1 cellular context compared by ENCODE assay signal in the genomic region with DNA sequence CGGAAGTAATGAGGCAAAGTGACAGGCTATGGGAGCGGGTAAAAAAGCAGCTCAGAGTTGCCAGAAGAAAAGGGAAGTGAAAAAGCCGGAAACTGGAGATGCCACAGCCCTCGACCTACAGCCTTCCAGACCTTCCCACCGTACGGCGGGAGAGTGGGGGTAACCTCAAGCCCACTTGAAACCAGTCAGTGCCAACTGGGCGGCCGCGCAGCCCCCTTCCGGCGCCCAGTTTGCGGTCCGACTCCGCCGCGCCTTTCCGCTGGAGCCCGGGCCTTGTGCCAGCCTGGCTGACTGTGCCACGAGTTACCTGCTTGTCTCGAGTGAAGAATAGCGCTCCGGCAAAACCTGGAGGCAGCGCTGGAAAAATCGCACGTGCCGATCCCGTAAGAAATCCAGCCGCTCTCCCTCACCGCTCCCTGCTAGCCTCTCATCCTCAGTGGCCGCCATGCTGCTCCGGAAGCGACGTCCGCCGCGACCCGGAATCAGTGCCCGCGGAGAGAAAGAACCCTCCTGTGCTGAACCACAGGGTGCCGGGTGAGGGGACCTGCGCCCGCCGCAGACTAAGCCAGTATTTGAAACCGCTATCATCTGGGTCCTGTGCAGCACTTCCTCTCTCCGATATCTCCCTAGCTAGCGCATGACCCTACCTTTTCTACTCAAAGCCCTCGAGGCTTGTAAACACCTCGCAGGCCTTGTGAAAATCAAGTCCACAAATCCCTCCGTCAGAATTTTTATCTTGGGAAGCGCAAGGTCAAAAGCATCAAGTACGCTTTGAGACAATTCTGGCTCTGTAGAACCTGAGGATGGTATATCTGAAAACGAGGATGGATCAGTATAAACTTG.
A peak's percentile ranks its signal among the peaks of the same experiment; 100 is the strongest.
TF ChIP-seq lines count a peak whose summit lies in the region.

A gene (minus strand): TSS at position 473 of the 843 bp plus-strand sequence. CDS start 26 bp downstream, at position 447.

TF ChIP-seq in Ishikawa, 13 proteins besides CTCF, POLR2A, EP300 and RAD21 (continued from another document):
- TF ChIP-seq, protein P1, sequence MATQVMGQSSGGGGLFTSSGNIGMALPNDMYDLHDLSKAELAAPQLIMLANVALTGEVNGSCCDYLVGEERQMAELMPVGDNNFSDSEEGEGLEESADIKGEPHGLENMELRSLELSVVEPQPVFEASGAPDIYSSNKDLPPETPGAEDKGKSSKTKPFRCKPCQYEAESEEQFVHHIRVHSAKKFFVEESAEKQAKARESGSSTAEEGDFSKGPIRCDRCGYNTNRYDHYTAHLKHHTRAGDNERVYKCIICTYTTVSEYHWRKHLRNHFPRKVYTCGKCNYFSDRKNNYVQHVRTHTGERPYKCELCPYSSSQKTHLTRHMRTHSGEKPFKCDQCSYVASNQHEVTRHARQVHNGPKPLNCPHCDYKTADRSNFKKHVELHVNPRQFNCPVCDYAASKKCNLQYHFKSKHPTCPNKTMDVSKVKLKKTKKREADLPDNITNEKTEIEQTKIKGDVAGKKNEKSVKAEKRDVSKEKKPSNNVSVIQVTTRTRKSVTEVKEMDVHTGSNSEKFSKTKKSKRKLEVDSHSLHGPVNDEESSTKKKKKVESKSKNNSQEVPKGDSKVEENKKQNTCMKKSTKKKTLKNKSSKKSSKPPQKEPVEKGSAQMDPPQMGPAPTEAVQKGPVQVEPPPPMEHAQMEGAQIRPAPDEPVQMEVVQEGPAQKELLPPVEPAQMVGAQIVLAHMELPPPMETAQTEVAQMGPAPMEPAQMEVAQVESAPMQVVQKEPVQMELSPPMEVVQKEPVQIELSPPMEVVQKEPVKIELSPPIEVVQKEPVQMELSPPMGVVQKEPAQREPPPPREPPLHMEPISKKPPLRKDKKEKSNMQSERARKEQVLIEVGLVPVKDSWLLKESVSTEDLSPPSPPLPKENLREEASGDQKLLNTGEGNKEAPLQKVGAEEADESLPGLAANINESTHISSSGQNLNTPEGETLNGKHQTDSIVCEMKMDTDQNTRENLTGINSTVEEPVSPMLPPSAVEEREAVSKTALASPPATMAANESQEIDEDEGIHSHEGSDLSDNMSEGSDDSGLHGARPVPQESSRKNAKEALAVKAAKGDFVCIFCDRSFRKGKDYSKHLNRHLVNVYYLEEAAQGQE (IDR thresholded peaks at IDR 0.05; ENCODE audit: low read depth): no peak
- TF ChIP-seq EGR1 (IDR thresholded peaks at IDR 0.05) (no peak), ZBTB7A (IDR thresholded peaks at IDR 0.05; ENCODE audit: low read depth) (no peak), TAF1 (IDR thresholded peaks at IDR 0.05; ENCODE audit: low read depth) (peak; percentile 95), YY1 (IDR thresholded peaks at IDR 0.05; ENCODE audit: low read depth) (peak; percentile 94), NFIC (IDR thresholded peaks at IDR 0.05) (peak; percentile 30; the same call in 1 of the 2 replicates), FOXM1 (IDR thresholded peaks at IDR 0.05; ENCODE audit: borderline replicate concordance, low read depth) (no peak)
- TF ChIP-seq, protein P2, sequence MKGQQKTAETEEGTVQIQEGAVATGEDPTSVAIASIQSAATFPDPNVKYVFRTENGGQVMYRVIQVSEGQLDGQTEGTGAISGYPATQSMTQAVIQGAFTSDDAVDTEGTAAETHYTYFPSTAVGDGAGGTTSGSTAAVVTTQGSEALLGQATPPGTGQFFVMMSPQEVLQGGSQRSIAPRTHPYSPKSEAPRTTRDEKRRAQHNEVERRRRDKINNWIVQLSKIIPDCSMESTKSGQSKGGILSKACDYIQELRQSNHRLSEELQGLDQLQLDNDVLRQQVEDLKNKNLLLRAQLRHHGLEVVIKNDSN (IDR thresholded peaks at IDR 0.05): no peak
- TF ChIP-seq, protein P3, sequence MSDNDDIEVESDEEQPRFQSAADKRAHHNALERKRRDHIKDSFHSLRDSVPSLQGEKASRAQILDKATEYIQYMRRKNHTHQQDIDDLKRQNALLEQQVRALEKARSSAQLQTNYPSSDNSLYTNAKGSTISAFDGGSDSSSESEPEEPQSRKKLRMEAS (IDR thresholded peaks at IDR 0.05): peak; percentile 78
TF ChIP-seq in Ishikawa: peak in this region for 6.
